1 cellular context compared by ENCODE assay signal in genomic region chr7:73526892-73527821, GRCh38.
A peak's percentile ranks its signal among the peaks of the same experiment; 100 is the strongest.
TF ChIP-seq lines count a peak whose summit lies in the region.

No MANE protein-coding gene starts in this region.

TF ChIP-seq in GM12878, 131 proteins besides CTCF, POLR2A, EP300 and RAD21:
- 0 out of 2 replicates have a peak, but pooled peaks have one; percentile 5 for TF ChIP-seq RUNX3 (IDR thresholded peaks at IDR 0.05; ENCODE audit: low read length)
- no peak for TF ChIP-seq WRNIP1 (IDR thresholded peaks at IDR 0.05; ENCODE audit: borderline replicate concordance, low read depth, low read length)
- no peak for TF ChIP-seq ZSCAN29 (IDR thresholded peaks at IDR 0.05)
- peak; percentile 38; the same call in 1 of the 2 replicates for TF ChIP-seq YY1 (IDR thresholded peaks at IDR 0.05; ENCODE audit: low read depth, low read length)
